12 cellular contexts compared by ENCODE assay signal in genomic region chr9:127162046-127162445, GRCh38. TPM values are rescaled to one million over a fixed set of nuclear protein-coding genes. Genes with fewer than 3 reads are reported as not detected.
DNase-seq lines count a peak whose midpoint lies in the region; ATAC-seq, FAIRE-seq and TF ChIP-seq lines count a peak whose summit lies in the region.
"Had no signal": no experiment of that assay in that cellular context is flagged by ENCODE, and none has a peak within 500 bp of the region (broad histone marks: within the 10 kb centered on the region; RNA-seq: fewer than 3 reads in every experiment).

No MANE protein-coding gene starts in this region.

- peaks cover 4% of the 10 kb centered on the region for H3K36me3 Mint-ChIP-seq in T-cell

- no peak overlapping the region for H3K4me3 ChIP-seq in AG09309 (ENCODE audit: control insufficient read depth, low read depth, low read length)
- no peak overlapping the region for H3K4me3 ChIP-seq in epithelial cell of esophagus (ENCODE audit: low read length)

- H3K27ac Mint-ChIP-seq in T-cell: peak overlapping the region in 1 of 2 donors; percentile 40

- no peaks in the 10 kb centered on the region for H3K9me3 Mint-ChIP-seq in T-cell

- H3K4me1 Mint-ChIP-seq in T-cell: peaks cover 7 to 24% (median 20%) of the 10 kb centered on the region in 3 donors

- TF ChIP-seq CTCF in AG09309 (IDR thresholded peaks at IDR 0.05; ENCODE audit: control insufficient read depth, insufficient read depth, low read depth, low read length, missing control alignments): no peak
- TF ChIP-seq CTCF in epithelial cell of esophagus (IDR thresholded peaks at IDR 0.05; ENCODE audit: insufficient read depth, low read depth, low read length, missing control alignments): no peak

- H3K27me3 Mint-ChIP-seq in T-cell: no peaks in the 10 kb centered on the region

- peak in 3 of 4 experiments; percentile 48 to 66 (median 61) for ATAC-seq in T-cell (replicated peaks in 1 of 4)
- ATAC-seq in esophagus mucosa: no peak
- ATAC-seq in GM21526 (IDR thresholded peaks at IDR 0.05; ENCODE audit: low FRiP score, unreplicated experiment): no peak

- POLR2A ChIA-PET in T-cell (lab: Charles Lee): no interaction called here

- no peak for FAIRE-seq in urothelium cell line (lab: Jason Lieb, UNC)

- CTCF ChIA-PET in T-cell (lab: Charles Lee): no interaction called here

- H3K4me3 Mint-ChIP-seq in T-cell: no peak overlapping the region

- DNase-seq in AG09309 (ENCODE audit: low read depth): peak; percentile 47
- DNase-seq in ELR (ENCODE audit: low read depth): peak; percentile 49
- DNase-seq in T-cell: no peak
- peak; percentile 9 for DNase-seq in epithelial cell of esophagus (ENCODE audit: low read depth)
- DNase-seq in urothelium cell line (ENCODE audit: low spot score): no peak
- DNase-seq in NCI-H187 treated with DMSO at 0.1 percent for 48 hours (lab: John Stamatoyannopoulos, UW): no peak
- DNase-seq: BE2C, midbrain, OCI-M1, T1000 had no signal

RNA-seq across cellular contexts. Expression of gene ANGPTL2, which starts 39.6 kb away (rescaled TPM):
- total RNA-seq in T-cell (under 1 TPM in 3 of 5 donors, not detected in 2; 0.10 to 0.82 (median 0.13) TPM), esophagus mucosa (2.1 TPM)

Comparison
In these comparisons a context has a peak if more than half of its experiments do, and no peak if none do; other contexts are left out.
1. DNase-seq: peak in AG09309 (single experiment), ELR (single experiment) and epithelial cell of esophagus (single experiment); none in T-cell (0 of 34), urothelium cell line (single experiment) and NCI-H187 treated with DMSO at 0.1 percent for 48 hours (single experiment).
2. ATAC-seq: peak in T-cell (3 of 4); none in esophagus mucosa (single experiment) and GM21526 (single experiment).